In the genomic region with DNA sequence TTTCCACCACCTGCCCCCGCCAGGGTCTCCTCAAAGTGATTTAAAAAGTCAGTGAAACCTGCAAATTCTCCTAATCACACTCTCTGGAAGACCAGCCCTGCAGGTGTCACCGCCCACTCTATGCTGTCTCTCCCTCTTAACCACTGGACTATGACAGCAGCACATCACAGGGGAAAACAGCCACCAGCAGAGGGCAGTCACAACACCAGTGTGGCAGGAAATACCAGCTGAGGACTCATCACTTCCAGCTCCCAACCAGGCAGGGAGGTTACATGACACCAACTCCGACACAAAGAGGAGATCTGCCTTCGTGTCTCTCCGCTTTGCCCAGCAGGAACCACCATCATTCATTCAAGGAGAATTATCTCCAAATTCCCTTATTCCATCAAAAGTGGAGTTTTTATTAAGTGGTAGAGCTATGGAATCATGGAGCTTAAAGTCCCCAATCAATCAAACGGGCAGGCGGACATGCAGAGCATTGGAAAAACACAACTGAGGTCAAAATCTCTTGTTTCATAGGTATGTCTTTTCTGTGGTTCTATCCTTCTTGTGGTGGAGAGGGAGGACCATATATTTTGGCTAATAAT, we compare ENCODE assay signal across 8 cellular contexts.
DNase-seq lines count a peak whose midpoint lies in the region; ATAC-seq and TF ChIP-seq lines count a peak whose summit lies in the region.

No MANE protein-coding gene starts in this region.

- DNase-seq in SIG-M5 treated with dmso at 0.1 percent for 504 hours (lab: John Stamatoyannopoulos, UW; ENCODE audit: unreplicated experiment) (peak; percentile 76), SIG-M5 (lab: John Stamatoyannopoulos, UW) (no peak), NCI-H460 (ENCODE audit: extremely low read depth, low read depth) (peak; percentile 79), dermis microvascular lymphatic vessel endothelial cell (ENCODE audit: low read depth in 2 of 2) (peak; percentile 90 to 93), lower lobe of right lung (peak; percentile 80)
- DNase-seq in activated CD4-positive, alpha-beta T cell treated with anti-CD3 and anti-CD28 coated beads for 4 hours: peak; percentile 66 to 72
- DNase-seq in stimulated activated CD4-positive, alpha-beta T cell treated with anti-CD3 and anti-CD28 coated beads, TNF-alpha, amount 100 ng/mL, for 48 hours (ENCODE audit: low read depth in 3 of 3): peak; percentile 68 to 81 (median 72)

- intact Hi-C loops in lower lobe of right lung (cut with DNase I): no loop called here

- H3K4me1 ChIP-seq in lower lobe of right lung: peaks cover 11% of the 10 kb centered on the region

- H3K27me3 ChIP-seq in lower lobe of right lung (ENCODE audit: low read depth): no peaks in the 10 kb centered on the region

- no peaks in the 10 kb centered on the region for H3K9me3 ChIP-seq in lower lobe of right lung

- H3K36me3 ChIP-seq in lower lobe of right lung: peaks cover 4% of the 10 kb centered on the region

- no peak overlapping the region for H3K4me3 ChIP-seq in lower lobe of right lung

- ATAC-seq in HG03135 (IDR thresholded peaks at IDR 0.05; ENCODE audit: unreplicated experiment) (peak; percentile 72), lower lobe of right lung (peak; percentile 86 to 88)

- peak; percentile 72 for TF ChIP-seq CTCF in lower lobe of right lung (IDR thresholded peaks at IDR 0.05)

- H3K27ac ChIP-seq in lower lobe of right lung: no peak overlapping the region
